In the genomic region with DNA sequence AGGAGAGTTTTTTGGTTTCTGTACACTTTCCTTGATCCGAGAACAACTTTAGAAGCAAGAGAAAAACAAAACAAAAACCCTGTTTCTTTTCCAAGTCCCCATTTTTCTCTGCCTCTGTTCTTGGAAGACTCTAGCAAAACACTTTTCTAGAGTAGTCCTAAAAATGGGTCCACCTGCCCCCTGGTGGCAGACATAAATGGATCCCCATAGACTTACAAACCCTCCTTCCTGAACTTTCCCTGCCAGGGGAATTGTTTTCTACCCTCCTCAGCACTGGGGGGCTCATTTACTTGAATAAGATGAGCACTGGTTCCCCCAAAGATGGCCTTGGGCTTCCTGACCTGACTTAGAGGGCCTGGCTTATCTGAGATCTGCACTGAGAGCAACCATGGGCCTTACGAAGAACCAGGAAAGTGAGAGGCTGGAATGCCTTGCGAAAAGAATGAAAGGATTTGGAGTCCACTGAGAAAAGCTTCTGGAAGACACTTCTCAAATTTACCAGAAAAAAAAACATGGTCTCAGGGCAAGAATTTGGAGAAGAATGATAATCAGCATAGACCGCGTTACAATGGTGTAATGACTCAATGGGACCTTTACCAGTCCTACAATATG, we compare ENCODE assay signal across 9 cellular contexts. TPM values are rescaled to one million over a fixed set of nuclear protein-coding genes. Genes with fewer than 3 reads are reported as not detected.
DNase-seq lines count a peak whose midpoint lies in the region; FAIRE-seq and TF ChIP-seq lines count a peak whose summit lies in the region.
"Had no signal": no experiment of that assay in that cellular context is flagged by ENCODE, and none has a peak within 500 bp of the region (broad histone marks: within the 10 kb centered on the region; RNA-seq: fewer than 3 reads in every experiment).

No MANE protein-coding gene starts in this region.

- no peak overlapping the region for H3K4me3 Mint-ChIP-seq in activated naive CD4-positive, alpha-beta T cell treated with anti-CD3 and anti-CD28 coated beads for 36 hours
- H3K4me3 Mint-ChIP-seq in type B pancreatic cell, result no peak overlapping the region
- H3K4me3 Mint-ChIP-seq: naive thymus-derived CD8-positive, alpha-beta T cell had no signal

- no peak overlapping the region for H3K27ac Mint-ChIP-seq in activated naive CD4-positive, alpha-beta T cell treated with anti-CD3 and anti-CD28 coated beads for 36 hours
- H3K27ac Mint-ChIP-seq in type B pancreatic cell, result no peak overlapping the region
- H3K27ac Mint-ChIP-seq: naive thymus-derived CD8-positive, alpha-beta T cell had no signal

- DNase-seq in activated naive CD4-positive, alpha-beta T cell treated with anti-CD3 and anti-CD28 coated beads for 36 hours, result peak; percentile 56
- no peak for DNase-seq in activated naive CD4-positive, alpha-beta T cell treated with Interleukin-2 at 50 U/mL for 16 hours
- DNase-seq in RKO (ENCODE audit: low spot score) (peak; percentile 29), foreskin fibroblast (peak; percentile 16 to 46), type B pancreatic cell (ENCODE audit: extremely low spot score, unreplicated experiment) (no peak), RCC 7860 (ENCODE audit: low spot score) (no peak), lower leg skin (ENCODE audit: low spot score in 2 of 2) (no peak), NCI-H748 (lab: John Stamatoyannopoulos, UW; ENCODE audit: unreplicated experiment) (no peak)

- WGBS in lower leg skin, 2 donors, result 87 to 91% methylated on average over 5 of the region's 5 CpGs

- no peaks in the 10 kb centered on the region for H3K36me3 Mint-ChIP-seq in activated naive CD4-positive, alpha-beta T cell treated with anti-CD3 and anti-CD28 coated beads for 36 hours (ENCODE audit: low read depth)
- no peaks in the 10 kb centered on the region for H3K36me3 Mint-ChIP-seq in type B pancreatic cell
- H3K36me3 Mint-ChIP-seq: naive thymus-derived CD8-positive, alpha-beta T cell had no signal

- TF ChIP-seq CTCF in foreskin fibroblast (IDR thresholded peaks at IDR 0.05; ENCODE audit: low read depth, low read length) (peak; percentile 60), type B pancreatic cell (conservative IDR thresholded peaks at IDR 0.05) (peak; percentile 62), lower leg skin (IDR thresholded peaks at IDR 0.05) (no peak)

- H3K4me1 Mint-ChIP-seq in activated naive CD4-positive, alpha-beta T cell treated with anti-CD3 and anti-CD28 coated beads for 36 hours (ENCODE audit: low read depth), result no peaks in the 10 kb centered on the region
- no peaks in the 10 kb centered on the region for H3K4me1 Mint-ChIP-seq in type B pancreatic cell (ENCODE audit: unreplicated experiment)
- H3K4me1 Mint-ChIP-seq: naive thymus-derived CD8-positive, alpha-beta T cell had no signal

- FAIRE-seq in RCC 7860 (lab: Jason Lieb, UNC), result no peak

- H3K27me3 Mint-ChIP-seq in activated naive CD4-positive, alpha-beta T cell treated with anti-CD3 and anti-CD28 coated beads for 36 hours (ENCODE audit: low read depth), result no peaks in the 10 kb centered on the region
- no peaks in the 10 kb centered on the region for H3K27me3 Mint-ChIP-seq in type B pancreatic cell

- no peak for TF ChIP-seq POLR2A in lower leg skin (IDR thresholded peaks at IDR 0.05)

- H3K4me3 ChIP-seq in foreskin fibroblast (ENCODE audit: low read depth in 1 of 2, low read length in 2 of 2) (no peak overlapping the region), lower leg skin (ENCODE audit: low read depth, poor library complexity, severe bottlenecking) (no peak overlapping the region)

- H3K9me3 Mint-ChIP-seq in activated naive CD4-positive, alpha-beta T cell treated with anti-CD3 and anti-CD28 coated beads for 36 hours, result no peaks in the 10 kb centered on the region
- H3K9me3 Mint-ChIP-seq in type B pancreatic cell, result no peaks in the 10 kb centered on the region
- H3K9me3 Mint-ChIP-seq: naive thymus-derived CD8-positive, alpha-beta T cell had no signal

- CTCF ChIA-PET in activated naive CD4-positive, alpha-beta T cell treated with anti-CD3 and anti-CD28 coated beads for 36 hours (lab: Charles Lee), result interaction anchor here (1.1 to 2.2 kb wide), 3 partner anchors 22 to 325 kb away, joined by 3 to 14 read pairs (median 7); no protein-coding TSS in a partner anchor

- intact Hi-C loops in activated naive CD4-positive, alpha-beta T cell treated with anti-CD3 and anti-CD28 coated beads for 36 hours (cut with micrococcal nuclease), result loop anchor here (1.0 kb wide), 1 partner anchor 325 kb away; no protein-coding TSS in a partner anchor
- intact Hi-C loops in lower leg skin (cut with DNase I; ENCODE audit: low total_unique reads), result no loop called here

RNA-seq across cellular contexts. Expression of a gene that starts 48.0 kb away (rescaled TPM):
- total RNA-seq in activated naive CD4-positive, alpha-beta T cell treated with anti-CD3 and anti-CD28 coated beads for 36 hours, result 10 to 100 TPM; 10.1 to 12.7 TPM
- total RNA-seq in type B pancreatic cell (ENCODE audit: low replicate concordance) (6.3 and 8.2 TPM in 2 replicates), lower leg skin (1 to 10 TPM; 1.3 to 1.9 (median 1.7) TPM)

Comparison
In these comparisons a context has a peak if more than half of its experiments do, and no peak if none do; other contexts are left out.
1. DNase-seq: peak in activated naive CD4-positive, alpha-beta T cell treated with anti-CD3 and anti-CD28 coated beads for 36 hours (single experiment), RKO (single experiment) and foreskin fibroblast (2 of 2); none in activated naive CD4-positive, alpha-beta T cell treated with Interleukin-2 at 50 U/mL for 16 hours (single experiment), type B pancreatic cell (single experiment), RCC 7860 (single experiment), lower leg skin (0 of 2) and NCI-H748 (single experiment).
2. CTCF ChIP-seq: peak in foreskin fibroblast (single experiment) and type B pancreatic cell (single experiment); none in lower leg skin (0 of 3).